ENCODE assay signal across 1 cellular context in genomic region chr9:93127395-93127911, GRCh38.
A peak's percentile ranks its signal among the peaks of the same experiment; 100 is the strongest.
TF ChIP-seq lines count a peak whose summit lies in the region.

No MANE protein-coding gene starts in this region.

TF ChIP-seq in HepG2, 621 proteins besides CTCF, POLR2A, EP300 and RAD21 (continued from another document):
- TF ChIP-seq ZNF687 (CRISPR knock-in tag; IDR thresholded peaks at IDR 0.05) (peak; percentile 15; the same call in 1 of the 2 replicates), ZFP36 (IDR thresholded peaks at IDR 0.05; ENCODE audit: borderline replicate concordance, low read depth, low read length, partially characterized antibody) (peak; percentile 74), ZNF543 (CRISPR knock-in tag; IDR thresholded peaks at IDR 0.05) (no peak), ZNF883 (CRISPR knock-in tag; IDR thresholded peaks at IDR 0.05; ENCODE audit: not compliant biosample characterization) (no peak), ZNF710 (CRISPR knock-in tag; IDR thresholded peaks at IDR 0.05; ENCODE audit: borderline replicate concordance) (0 out of 2 replicates have a peak, but pooled peaks have one; percentile 34), RBFOX2 (IDR thresholded peaks at IDR 0.05; ENCODE audit: low read depth, low read length) (0 out of 2 replicates have a peak, but pooled peaks have one; percentile 9), ZMYM3 (CRISPR knock-in tag; IDR thresholded peaks at IDR 0.05) (peak; percentile 77), NR1H2 (CRISPR knock-in tag; IDR thresholded peaks at IDR 0.05; ENCODE audit: borderline replicate concordance, low read depth) (no peak), ZNF431 (CRISPR knock-in tag; IDR thresholded peaks at IDR 0.05; ENCODE audit: borderline replicate concordance, low read depth) (0 out of 2 replicates have a peak, but pooled peaks have one; percentile 5), SNAPC4 (CRISPR knock-in tag; IDR thresholded peaks at IDR 0.05) (0 out of 2 replicates have a peak, but pooled peaks have one; percentile 30), ZNF772 (CRISPR knock-in tag; IDR thresholded peaks at IDR 0.05) (0 out of 2 replicates have a peak, but pooled peaks have one; percentile 32), ZBTB14 (CRISPR knock-in tag; IDR thresholded peaks at IDR 0.05) (no peak), CAMTA2 (CRISPR knock-in tag; IDR thresholded peaks at IDR 0.05; ENCODE audit: borderline replicate concordance) (0 out of 2 replicates have a peak, but pooled peaks have one; percentile 88), PHF21A (CRISPR knock-in tag; IDR thresholded peaks at IDR 0.05) (peak; percentile 51; the same call in 1 of the 2 replicates), PHF20 (CRISPR knock-in tag; IDR thresholded peaks at IDR 0.05) (peak; percentile 8; the same call in 1 of the 2 replicates), ZNF331 (CRISPR knock-in tag; IDR thresholded peaks at IDR 0.05) (no peak), CBX1 (IDR thresholded peaks at IDR 0.05; ENCODE audit: low read depth) (no peak), TCF12 (IDR thresholded peaks at IDR 0.05) (no peak), TCF12 (CRISPR knock-in tag; IDR thresholded peaks at IDR 0.05) (peak; percentile 85), ZNF776 (CRISPR knock-in tag; IDR thresholded peaks at IDR 0.05) (0 out of 2 replicates have a peak, but pooled peaks have one; percentile 29), KMT2A (CRISPR knock-in tag; IDR thresholded peaks at IDR 0.05) (no peak)
